Comparison of ENCODE assay signal across 12 cellular contexts in the genomic region with DNA sequence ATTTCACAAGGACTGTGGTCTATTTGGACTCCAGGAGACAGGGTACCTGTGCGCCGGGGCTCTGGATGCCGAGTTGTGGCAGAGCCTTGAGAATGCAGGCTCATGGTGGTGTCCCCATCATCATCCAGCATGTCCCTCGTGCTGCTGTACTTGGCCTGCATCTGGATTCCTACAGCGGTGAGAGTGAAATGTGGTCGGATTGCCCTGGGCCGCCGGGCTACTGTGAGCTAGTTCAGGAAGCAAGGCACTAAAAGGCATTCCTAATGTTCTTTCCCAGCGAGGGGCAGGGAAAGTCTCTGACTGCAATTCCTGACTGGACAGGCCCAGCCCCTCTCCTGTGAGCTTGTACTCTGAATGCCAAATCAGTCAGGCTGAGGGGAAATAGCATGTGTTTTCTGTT. TPM values are rescaled to one million over a fixed set of nuclear protein-coding genes. Genes with fewer than 3 reads are reported as not detected.
DNase-seq lines count a peak whose midpoint lies in the region; TF ChIP-seq lines count a peak whose summit lies in the region.
"Had no signal": no experiment of that assay in that cellular context is flagged by ENCODE, and none has a peak within 500 bp of the region (broad histone marks: within the 10 kb centered on the region; RNA-seq: fewer than 3 reads in every experiment).

A gene with protein sequence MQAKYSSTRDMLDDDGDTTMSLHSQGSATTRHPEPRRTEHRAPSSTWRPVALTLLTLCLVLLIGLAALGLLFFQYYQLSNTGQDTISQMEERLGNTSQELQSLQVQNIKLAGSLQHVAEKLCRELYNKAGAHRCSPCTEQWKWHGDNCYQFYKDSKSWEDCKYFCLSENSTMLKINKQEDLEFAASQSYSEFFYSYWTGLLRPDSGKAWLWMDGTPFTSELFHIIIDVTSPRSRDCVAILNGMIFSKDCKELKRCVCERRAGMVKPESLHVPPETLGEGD (minus strand): TSS at position 224 of the 400 bp plus-strand sequence. CDS start 63 bp downstream, at position 161.

- H3K79me2 ChIP-seq in trophoblast cell (ENCODE audit: control insufficient read depth, insufficient read depth, low read length, poor library complexity) (peaks cover 2% of the 10 kb centered on the region), MM.1S (ENCODE audit: low read length) (no peaks in the 10 kb centered on the region)

- intact Hi-C loops in A673 (cut with micrococcal nuclease; ENCODE audit: unreplicated experiment), result no loop called here

- no peak within 1 kb of the TSS for H3K4ac ChIP-seq in trophoblast cell (ENCODE audit: low read depth, low read length)

- H2BK12ac ChIP-seq in trophoblast cell (ENCODE audit: low read length), result peak within 1 kb of the TSS; percentile 13

- peak within 1 kb of the TSS; percentile 62 for H4K12ac ChIP-seq in trophoblast cell (ENCODE audit: low read depth, low read length)

- DNase-seq in AG20443 (ENCODE audit: low spot score) (peak; percentile 33), astrocyte of the spinal cord (ENCODE audit: low read depth, low spot score) (peak; percentile 33), right atrium auricular region (ENCODE audit: low spot score) (no peak), trophoblast cell (peak; percentile 91), A673 (ENCODE audit: low spot score) (no peak), NCI-H526 (lab: John Stamatoyannopoulos, UW) (no peak), MM.1S (no peak), SJCRH30 (no peak)
- DNase-seq: foreskin fibroblast; NCI-H2107; stimulated activated CD8-positive, alpha-beta memory T cell treated with anti-CD3 and anti-CD28 coated beads, Interleukin-4, amount 100 ng/mL, for 48 hours had no signal

- POLR2A ChIA-PET in A673 (lab: Charles Lee; ENCODE audit: low non-redundant PET), result no interaction called here

- peak within 1 kb of the TSS; percentile 86 for H2AK5ac ChIP-seq in trophoblast cell (ENCODE audit: low read length)

- H4K91ac ChIP-seq in trophoblast cell (ENCODE audit: low read depth, low read length), result no peak within 1 kb of the TSS

- H2BK120ac ChIP-seq in trophoblast cell (ENCODE audit: insufficient read depth, low read length, poor library complexity), result peak within 1 kb of the TSS; percentile 24

- TF ChIP-seq CTCF in astrocyte of the spinal cord (IDR thresholded peaks at IDR 0.05; ENCODE audit: low read depth, low read length) (no peak), right atrium auricular region (IDR thresholded peaks at IDR 0.05) (no peak), A673 (conservative IDR thresholded peaks at IDR 0.05; ENCODE audit: low read depth, low read length) (no peak), MM.1S (IDR thresholded peaks at IDR 0.05; ENCODE audit: low read length) (no peak)

- H4K8ac ChIP-seq in trophoblast cell (ENCODE audit: low read depth, low read length), result no peak within 1 kb of the TSS

- in situ Hi-C loops in astrocyte of the spinal cord (cut with HindIII; ENCODE audit: low sequenced_read_pairs), result no loop called here

- no peaks in the 10 kb centered on the region for H3K9me2 ChIP-seq in MM.1S (replicated peaks; ENCODE audit: insufficient read depth, low read length)

- peaks cover 0 to 14% of the 10 kb centered on the region in 2 donors for H3K4me1 ChIP-seq in right atrium auricular region
- H3K4me1 ChIP-seq in trophoblast cell (ENCODE audit: control insufficient read depth in 1 of 2, insufficient read depth in 2 of 2, low read length in 2 of 2), result peaks cover 19 to 21% of the 10 kb centered on the region in 2 experiments
- no peaks in the 10 kb centered on the region for H3K4me1 ChIP-seq in A673 (ENCODE audit: insufficient read depth, low read length, poor library complexity, severe bottlenecking)
- peaks cover 25% of the 10 kb centered on the region for H3K4me1 ChIP-seq in MM.1S (ENCODE audit: low read length)
- no peaks in the 10 kb centered on the region for H3K4me1 ChIP-seq in SJCRH30

- H3K4me2 ChIP-seq in trophoblast cell (ENCODE audit: low read length) (no peak within 1 kb of the TSS), MM.1S (ENCODE audit: low read depth, low read length) (no peak within 1 kb of the TSS)

- no peak within 1 kb of the TSS for H3K14ac ChIP-seq in trophoblast cell (ENCODE audit: low read length)

- H3K4me3 ChIP-seq in astrocyte of the spinal cord (ENCODE audit: low read depth, low read length) (no peak within 1 kb of the TSS), right atrium auricular region (peak within 1 kb of the TSS; percentile 22 to 26), trophoblast cell (ENCODE audit: low read depth, low read length) (no peak within 1 kb of the TSS), A673 (ENCODE audit: low read depth, low read length, poor library complexity, severe bottlenecking) (no peak within 1 kb of the TSS), MM.1S (ENCODE audit: low read length) (no peak within 1 kb of the TSS), SJCRH30 (no peak within 1 kb of the TSS)
- H3K4me3 ChIP-seq: cardiac muscle cell had no signal

- H2BK5ac ChIP-seq in trophoblast cell (ENCODE audit: low read depth, low read length, poor library complexity), result peak within 1 kb of the TSS; percentile 81

- H3K27me3 ChIP-seq in right atrium auricular region (no peaks in the 10 kb centered on the region), trophoblast cell (ENCODE audit: insufficient read depth, low read length) (no peaks in the 10 kb centered on the region), A673 (replicated peaks; ENCODE audit: insufficient read depth, low read depth, low read length, poor library complexity) (no peaks in the 10 kb centered on the region), MM.1S (replicated peaks; ENCODE audit: insufficient read depth, low read length) (no peaks in the 10 kb centered on the region), SJCRH30 (no peaks in the 10 kb centered on the region; the same call in 1 of the 2 replicates)
- H3K27me3 ChIP-seq: cardiac muscle cell had no signal

- no peak within 1 kb of the TSS for H3K18ac ChIP-seq in trophoblast cell (ENCODE audit: low read length)

- H3K9ac ChIP-seq in trophoblast cell (ENCODE audit: low read length), result no peak within 1 kb of the TSS
- H3K9ac ChIP-seq in MM.1S (ENCODE audit: low read length), result no peak within 1 kb of the TSS

- H3K36me3 ChIP-seq in right atrium auricular region (no peaks in the 10 kb centered on the region), trophoblast cell (ENCODE audit: control insufficient read depth in 1 of 2, insufficient read depth in 2 of 2, low read length in 2 of 2) (no peaks in the 10 kb centered on the region), A673 (ENCODE audit: insufficient read depth, low read length, poor library complexity, severe bottlenecking) (no peaks in the 10 kb centered on the region), MM.1S (replicated peaks; ENCODE audit: insufficient read depth, low read length) (no peaks in the 10 kb centered on the region), SJCRH30 (no peaks in the 10 kb centered on the region)
- H3K36me3 ChIP-seq: cardiac muscle cell had no signal

- no peaks in the 10 kb centered on the region for H4K20me1 ChIP-seq in MM.1S (ENCODE audit: insufficient read depth, low read length)

- CTCF ChIA-PET in A673 (lab: Charles Lee), result no interaction called here

- no peak within 1 kb of the TSS for H2AFZ ChIP-seq in trophoblast cell (ENCODE audit: insufficient read depth, low read length, poor library complexity)
- no peak within 1 kb of the TSS for H2AFZ ChIP-seq in MM.1S (ENCODE audit: low read length)

- peaks cover 9% of the 10 kb centered on the region; the same call in 1 of the 2 replicates for H3F3A ChIP-seq in MM.1S (ENCODE audit: insufficient read depth, low read length)

- BruUV-seq in A673 (replicated peaks; lab: Mats Ljungman, UMichigan), result no TSS peak

- WGBS in trophoblast cell (ENCODE audit: extremely low coverage, insufficient coverage, insufficient read length), result no CpG with 5 or more reads among the region's 9 CpGs

- H3K79me1 ChIP-seq in trophoblast cell (ENCODE audit: low read length), result peaks cover 11% of the 10 kb centered on the region

- no peaks in the 10 kb centered on the region for H3K9me3 ChIP-seq in right atrium auricular region
- no peaks in the 10 kb centered on the region for H3K9me3 ChIP-seq in trophoblast cell (ENCODE audit: insufficient read depth, low read depth, low read length)
- H3K9me3 ChIP-seq in A673 (ENCODE audit: low read depth, low read length, poor library complexity, severe bottlenecking), result no peaks in the 10 kb centered on the region
- no peaks in the 10 kb centered on the region for H3K9me3 ChIP-seq in MM.1S (replicated peaks; ENCODE audit: insufficient read depth, low read length)
- H3K9me3 ChIP-seq in SJCRH30 (replicated peaks), result no peaks in the 10 kb centered on the region

- H3K23ac ChIP-seq in trophoblast cell (ENCODE audit: low read length), result no peak within 1 kb of the TSS

- H3K27ac ChIP-seq in right atrium auricular region (peak within 1 kb of the TSS; percentile 66 to 71), trophoblast cell (ENCODE audit: low read depth, low read length) (peak within 1 kb of the TSS; percentile 23), A673 (ENCODE audit: low read depth, low read length, poor library complexity, severe bottlenecking) (no peak within 1 kb of the TSS), MM.1S (ENCODE audit: low read length) (no peak within 1 kb of the TSS), SJCRH30 (no peak within 1 kb of the TSS)
- H3K27ac ChIP-seq: cardiac muscle cell had no signal

RNA-seq across cellular contexts. Expression of the gene that starts here (rescaled TPM):
- total RNA-seq in right atrium auricular region (1 to 10 TPM in 1 of 2 donors, under 1 TPM in 1; 0.93 to 2.8 TPM), A673 (2021) (not detected in 2 replicates)
- 33.5 and 36.4 TPM in 2 replicates for polyA plus RNA-seq in trophoblast cell (2013)
- not detected in 2 replicates for total RNA-seq in SJCRH30 (2014; rRNA removed; shearing (Covaris generic))
- total RNA-seq: cardiac muscle cell had no signal
- polyA plus RNA-seq: cardiac muscle cell had no signal

Comparison
In these comparisons a context has a peak if more than half of its experiments do, and no peak if none do; other contexts are left out.
1. DNase-seq: peak in AG20443 (single experiment), astrocyte of the spinal cord (single experiment) and trophoblast cell (2 of 2); none in right atrium auricular region (single experiment), A673 (single experiment), NCI-H526 (0 of 2), MM.1S (single experiment) and SJCRH30 (0 of 2).
2. H3K4me3 ChIP-seq: peak in right atrium auricular region (2 of 2); none in astrocyte of the spinal cord (single experiment), trophoblast cell (single experiment), A673 (single experiment), MM.1S (single experiment) and SJCRH30 (single experiment).
3. H3K27ac ChIP-seq: peak in right atrium auricular region (2 of 2) and trophoblast cell (single experiment); none in A673 (single experiment), MM.1S (single experiment) and SJCRH30 (single experiment).